ENCODE assay signal across 1 cellular context in the genomic region with DNA sequence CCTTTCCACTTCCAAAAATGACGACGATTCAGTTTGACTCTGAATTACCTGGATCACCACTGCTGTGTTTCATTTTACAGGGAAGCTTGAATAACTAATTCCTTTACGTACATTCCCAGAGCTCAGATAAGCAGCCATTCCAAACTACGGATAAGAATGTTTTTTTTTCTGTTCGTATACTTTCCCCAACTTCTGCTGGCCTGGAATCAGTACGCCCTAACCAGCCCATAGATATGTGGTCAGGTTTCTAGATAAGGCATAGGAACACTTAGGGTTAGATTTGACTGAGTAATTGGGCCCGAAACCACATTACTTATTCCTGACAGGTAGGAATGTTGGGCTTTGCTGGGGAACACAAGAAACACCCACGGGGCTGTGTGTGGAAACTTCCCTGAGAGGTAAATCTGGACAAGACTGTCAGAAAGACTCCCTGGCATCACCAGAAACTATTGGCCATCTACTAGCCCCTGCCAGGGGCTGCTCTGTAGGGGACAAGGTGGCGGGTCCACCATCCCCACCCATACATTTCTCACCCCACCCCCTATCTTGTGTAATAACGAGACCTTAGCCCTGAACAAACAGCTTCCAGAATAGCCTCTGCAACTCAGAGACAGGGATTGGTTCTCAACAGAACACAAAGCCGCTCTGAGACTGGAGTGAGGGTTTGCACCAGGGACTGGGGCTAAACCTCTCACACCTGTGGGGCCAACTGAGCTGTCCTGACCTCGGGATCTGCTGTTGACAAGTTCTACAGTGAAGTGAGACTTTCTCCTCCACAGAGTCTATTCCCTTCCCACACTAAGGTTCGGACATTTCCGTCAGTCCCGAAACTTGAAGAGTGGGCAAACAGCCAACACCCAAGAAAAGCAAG.
A peak's percentile ranks its signal among the peaks of the same experiment; 100 is the strongest.
TF ChIP-seq lines count a peak whose summit lies in the region.

No MANE protein-coding gene starts in this region.

TF ChIP-seq in K562, 482 proteins besides CTCF, POLR2A, EP300 and RAD21 (continued from another document and continues in another):
- TF ChIP-seq, protein P1, sequence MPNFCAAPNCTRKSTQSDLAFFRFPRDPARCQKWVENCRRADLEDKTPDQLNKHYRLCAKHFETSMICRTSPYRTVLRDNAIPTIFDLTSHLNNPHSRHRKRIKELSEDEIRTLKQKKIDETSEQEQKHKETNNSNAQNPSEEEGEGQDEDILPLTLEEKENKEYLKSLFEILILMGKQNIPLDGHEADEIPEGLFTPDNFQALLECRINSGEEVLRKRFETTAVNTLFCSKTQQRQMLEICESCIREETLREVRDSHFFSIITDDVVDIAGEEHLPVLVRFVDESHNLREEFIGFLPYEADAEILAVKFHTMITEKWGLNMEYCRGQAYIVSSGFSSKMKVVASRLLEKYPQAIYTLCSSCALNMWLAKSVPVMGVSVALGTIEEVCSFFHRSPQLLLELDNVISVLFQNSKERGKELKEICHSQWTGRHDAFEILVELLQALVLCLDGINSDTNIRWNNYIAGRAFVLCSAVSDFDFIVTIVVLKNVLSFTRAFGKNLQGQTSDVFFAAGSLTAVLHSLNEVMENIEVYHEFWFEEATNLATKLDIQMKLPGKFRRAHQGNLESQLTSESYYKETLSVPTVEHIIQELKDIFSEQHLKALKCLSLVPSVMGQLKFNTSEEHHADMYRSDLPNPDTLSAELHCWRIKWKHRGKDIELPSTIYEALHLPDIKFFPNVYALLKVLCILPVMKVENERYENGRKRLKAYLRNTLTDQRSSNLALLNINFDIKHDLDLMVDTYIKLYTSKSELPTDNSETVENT (CRISPR knock-in tag; IDR thresholded peaks at IDR 0.05), result no peak
- TF ChIP-seq SIX5 (IDR thresholded peaks at IDR 0.05; ENCODE audit: borderline replicate concordance in 1 of 2, insufficient read depth in 1 of 2, low read depth in 1 of 2, low read length in 2 of 2) (no peak), ESRRA (IDR thresholded peaks at IDR 0.05; ENCODE audit: borderline replicate concordance, low read depth) (peak; percentile 45; the same call in 1 of the 2 replicates), SP1 (CRISPR knock-in tag; IDR thresholded peaks at IDR 0.05) (no peak), RB1 (IDR thresholded peaks at IDR 0.05; ENCODE audit: low read depth) (no peak), RBBP5 (IDR thresholded peaks at IDR 0.05; ENCODE audit: borderline replicate concordance, insufficient read depth, low read length, poor library complexity, severe bottlenecking) (no peak), TBP (optimal IDR thresholded peaks at IDR 0.05; ENCODE audit: low read depth, low read length) (no peak), ARHGAP35 (IDR thresholded peaks at IDR 0.05; ENCODE audit: partially characterized antibody) (no peak), SNIP1 (IDR thresholded peaks at IDR 0.05; ENCODE audit: low read depth) (no peak), MYBL2 (IDR thresholded peaks at IDR 0.05; ENCODE audit: low read depth) (no peak), MYBL2 (CRISPR knock-in tag; IDR thresholded peaks at IDR 0.05; ENCODE audit: borderline replicate concordance) (no peak), NFYB (IDR thresholded peaks at IDR 0.05; ENCODE audit: extremely low read depth, insufficient read length) (no peak), NFRKB (IDR thresholded peaks at IDR 0.05; ENCODE audit: low read depth) (no peak), ZNF197 (CRISPR knock-in tag; IDR thresholded peaks at IDR 0.05; ENCODE audit: low read depth) (no peak), ZBTB8A (IDR thresholded peaks at IDR 0.05; ENCODE audit: partially characterized antibody) (no peak), SIN3B (IDR thresholded peaks at IDR 0.05; ENCODE audit: low read depth) (no peak), RCOR1 (IDR thresholded peaks at IDR 0.05; ENCODE audit: borderline replicate concordance in 1 of 2, low read depth in 2 of 2, low read length in 2 of 2) (peak in 1 of 2 experiments; percentile 53; a peak in 1 of 4 replicates), TEAD1 (CRISPR knock-in tag; IDR thresholded peaks at IDR 0.05) (peak in 1 of 2 experiments; percentile 50; a peak in 1 of 4 replicates), NR2C1 (IDR thresholded peaks at IDR 0.05) (no peak), NR2C1 (tag; IDR thresholded peaks at IDR 0.05) (no peak), NFE2L1 (tag; IDR thresholded peaks at IDR 0.05; ENCODE audit: borderline replicate concordance, low read depth) (no peak), MEIS2 (IDR thresholded peaks at IDR 0.05; ENCODE audit: partially characterized antibody) (peak; percentile 81), ESRRB (CRISPR knock-in tag; IDR thresholded peaks at IDR 0.05; ENCODE audit: borderline replicate concordance) (no peak), CBFA2T3 (IDR thresholded peaks at IDR 0.05) (0 out of 2 replicates have a peak, but pooled peaks have one; percentile 14), FUS (optimal IDR thresholded peaks at IDR 0.05; ENCODE audit: low read depth, low read length) (no peak), ZNF707 (CRISPR knock-in tag; conservative IDR thresholded peaks at IDR 0.05) (no peak), KDM1A (IDR thresholded peaks at IDR 0.05) (0 out of 4 replicates have a peak, but pooled peaks of 1 of the 2 experiments have one; percentile 21), GATA2 (CRISPR knock-in tag; IDR thresholded peaks at IDR 0.05) (no peak), NR4A1 (CRISPR knock-in tag; IDR thresholded peaks at IDR 0.05) (no peak), NR4A1 (tag; IDR thresholded peaks at IDR 0.05) (no peak), NUFIP1 (IDR thresholded peaks at IDR 0.05; ENCODE audit: partially characterized antibody) (no peak), ZNF134 (CRISPR knock-in tag; conservative IDR thresholded peaks at IDR 0.05) (no peak), LARP7 (IDR thresholded peaks at IDR 0.05) (no peak), STAG1 (CRISPR knock-in tag; IDR thresholded peaks at IDR 0.05; ENCODE audit: borderline replicate concordance) (no peak)
- TF ChIP-seq, protein P2, sequence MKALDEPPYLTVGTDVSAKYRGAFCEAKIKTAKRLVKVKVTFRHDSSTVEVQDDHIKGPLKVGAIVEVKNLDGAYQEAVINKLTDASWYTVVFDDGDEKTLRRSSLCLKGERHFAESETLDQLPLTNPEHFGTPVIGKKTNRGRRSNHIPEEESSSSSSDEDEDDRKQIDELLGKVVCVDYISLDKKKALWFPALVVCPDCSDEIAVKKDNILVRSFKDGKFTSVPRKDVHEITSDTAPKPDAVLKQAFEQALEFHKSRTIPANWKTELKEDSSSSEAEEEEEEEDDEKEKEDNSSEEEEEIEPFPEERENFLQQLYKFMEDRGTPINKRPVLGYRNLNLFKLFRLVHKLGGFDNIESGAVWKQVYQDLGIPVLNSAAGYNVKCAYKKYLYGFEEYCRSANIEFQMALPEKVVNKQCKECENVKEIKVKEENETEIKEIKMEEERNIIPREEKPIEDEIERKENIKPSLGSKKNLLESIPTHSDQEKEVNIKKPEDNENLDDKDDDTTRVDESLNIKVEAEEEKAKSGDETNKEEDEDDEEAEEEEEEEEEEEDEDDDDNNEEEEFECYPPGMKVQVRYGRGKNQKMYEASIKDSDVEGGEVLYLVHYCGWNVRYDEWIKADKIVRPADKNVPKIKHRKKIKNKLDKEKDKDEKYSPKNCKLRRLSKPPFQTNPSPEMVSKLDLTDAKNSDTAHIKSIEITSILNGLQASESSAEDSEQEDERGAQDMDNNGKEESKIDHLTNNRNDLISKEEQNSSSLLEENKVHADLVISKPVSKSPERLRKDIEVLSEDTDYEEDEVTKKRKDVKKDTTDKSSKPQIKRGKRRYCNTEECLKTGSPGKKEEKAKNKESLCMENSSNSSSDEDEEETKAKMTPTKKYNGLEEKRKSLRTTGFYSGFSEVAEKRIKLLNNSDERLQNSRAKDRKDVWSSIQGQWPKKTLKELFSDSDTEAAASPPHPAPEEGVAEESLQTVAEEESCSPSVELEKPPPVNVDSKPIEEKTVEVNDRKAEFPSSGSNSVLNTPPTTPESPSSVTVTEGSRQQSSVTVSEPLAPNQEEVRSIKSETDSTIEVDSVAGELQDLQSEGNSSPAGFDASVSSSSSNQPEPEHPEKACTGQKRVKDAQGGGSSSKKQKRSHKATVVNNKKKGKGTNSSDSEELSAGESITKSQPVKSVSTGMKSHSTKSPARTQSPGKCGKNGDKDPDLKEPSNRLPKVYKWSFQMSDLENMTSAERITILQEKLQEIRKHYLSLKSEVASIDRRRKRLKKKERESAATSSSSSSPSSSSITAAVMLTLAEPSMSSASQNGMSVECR (CRISPR knock-in tag; IDR thresholded peaks at IDR 0.05), result no peak
- TF ChIP-seq, protein P3, sequence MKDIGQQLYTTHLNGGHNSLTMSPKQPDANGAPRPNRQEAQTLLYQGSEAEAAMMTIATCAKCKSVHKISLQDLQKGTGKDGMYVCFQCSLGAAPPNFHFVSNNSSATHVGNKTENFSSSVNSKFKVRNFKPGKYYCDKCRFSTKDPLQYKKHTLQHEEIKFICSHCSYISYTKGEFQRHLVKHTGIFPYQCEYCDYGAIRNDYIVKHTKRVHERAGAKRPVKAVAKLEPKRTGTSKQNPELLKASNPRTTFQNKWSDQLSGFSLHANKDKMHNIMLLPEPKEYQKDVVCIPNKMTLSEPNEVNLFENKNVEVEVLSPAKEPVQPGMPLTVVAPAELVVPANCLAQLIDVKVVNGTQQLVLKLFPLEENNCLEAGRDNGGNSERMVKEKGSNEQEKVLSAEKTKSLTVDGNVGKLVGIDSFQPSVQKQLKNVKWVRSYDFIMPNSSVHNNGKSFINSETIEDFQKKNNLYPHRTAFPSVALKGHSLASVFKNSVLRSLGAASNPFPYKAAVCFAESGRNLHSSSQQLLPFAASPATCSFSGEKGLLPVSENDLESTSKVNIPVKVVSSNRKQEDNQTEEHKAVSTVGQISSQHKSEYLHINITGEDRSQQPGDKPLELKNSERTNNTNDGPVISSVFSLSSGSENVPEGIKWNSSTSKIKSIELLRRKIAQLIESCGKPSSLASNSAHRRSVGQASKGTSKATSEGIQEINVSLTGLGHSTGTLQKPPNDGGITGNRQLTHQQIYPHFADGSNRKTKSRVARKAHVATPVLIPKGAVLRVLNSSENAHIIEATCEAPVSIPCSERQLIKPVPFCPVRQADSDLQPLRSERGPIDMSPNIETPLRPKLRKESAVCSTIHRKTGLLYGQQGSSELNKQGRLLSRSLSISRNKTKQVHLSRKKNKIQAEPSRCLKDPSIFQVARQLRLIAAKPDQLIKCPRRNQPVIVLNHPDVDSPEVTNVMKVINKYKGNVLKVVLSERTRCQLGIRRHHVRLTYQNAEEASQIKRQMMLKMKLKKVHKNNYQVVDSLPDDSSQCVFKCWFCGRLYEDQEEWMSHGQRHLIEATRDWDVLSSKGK (CRISPR knock-in tag; IDR thresholded peaks at IDR 0.05), result no peak
- TF ChIP-seq, protein P4, sequence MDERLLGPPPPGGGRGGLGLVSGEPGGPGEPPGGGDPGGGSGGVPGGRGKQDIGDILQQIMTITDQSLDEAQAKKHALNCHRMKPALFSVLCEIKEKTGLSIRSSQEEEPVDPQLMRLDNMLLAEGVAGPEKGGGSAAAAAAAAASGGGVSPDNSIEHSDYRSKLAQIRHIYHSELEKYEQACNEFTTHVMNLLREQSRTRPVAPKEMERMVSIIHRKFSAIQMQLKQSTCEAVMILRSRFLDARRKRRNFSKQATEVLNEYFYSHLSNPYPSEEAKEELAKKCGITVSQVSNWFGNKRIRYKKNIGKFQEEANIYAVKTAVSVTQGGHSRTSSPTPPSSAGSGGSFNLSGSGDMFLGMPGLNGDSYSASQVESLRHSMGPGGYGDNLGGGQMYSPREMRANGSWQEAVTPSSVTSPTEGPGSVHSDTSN (CRISPR knock-in tag; IDR thresholded peaks at IDR 0.05; ENCODE audit: low read depth), result no peak
- TF ChIP-seq, protein P4 (tag; conservative IDR thresholded peaks at IDR 0.05; ENCODE audit: low read depth), result peak; percentile 63; the same call in 1 of the 2 replicates
- TF ChIP-seq, protein P5, sequence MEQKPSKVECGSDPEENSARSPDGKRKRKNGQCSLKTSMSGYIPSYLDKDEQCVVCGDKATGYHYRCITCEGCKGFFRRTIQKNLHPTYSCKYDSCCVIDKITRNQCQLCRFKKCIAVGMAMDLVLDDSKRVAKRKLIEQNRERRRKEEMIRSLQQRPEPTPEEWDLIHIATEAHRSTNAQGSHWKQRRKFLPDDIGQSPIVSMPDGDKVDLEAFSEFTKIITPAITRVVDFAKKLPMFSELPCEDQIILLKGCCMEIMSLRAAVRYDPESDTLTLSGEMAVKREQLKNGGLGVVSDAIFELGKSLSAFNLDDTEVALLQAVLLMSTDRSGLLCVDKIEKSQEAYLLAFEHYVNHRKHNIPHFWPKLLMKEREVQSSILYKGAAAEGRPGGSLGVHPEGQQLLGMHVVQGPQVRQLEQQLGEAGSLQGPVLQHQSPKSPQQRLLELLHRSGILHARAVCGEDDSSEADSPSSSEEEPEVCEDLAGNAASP (IDR thresholded peaks at IDR 0.05), result no peak
- TF ChIP-seq, protein P6, sequence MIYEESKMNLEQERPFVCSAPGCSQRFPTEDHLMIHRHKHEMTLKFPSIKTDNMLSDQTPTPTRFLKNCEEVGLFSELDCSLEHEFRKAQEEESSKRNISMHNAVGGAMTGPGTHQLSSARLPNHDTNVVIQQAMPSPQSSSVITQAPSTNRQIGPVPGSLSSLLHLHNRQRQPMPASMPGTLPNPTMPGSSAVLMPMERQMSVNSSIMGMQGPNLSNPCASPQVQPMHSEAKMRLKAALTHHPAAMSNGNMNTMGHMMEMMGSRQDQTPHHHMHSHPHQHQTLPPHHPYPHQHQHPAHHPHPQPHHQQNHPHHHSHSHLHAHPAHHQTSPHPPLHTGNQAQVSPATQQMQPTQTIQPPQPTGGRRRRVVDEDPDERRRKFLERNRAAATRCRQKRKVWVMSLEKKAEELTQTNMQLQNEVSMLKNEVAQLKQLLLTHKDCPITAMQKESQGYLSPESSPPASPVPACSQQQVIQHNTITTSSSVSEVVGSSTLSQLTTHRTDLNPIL (CRISPR knock-in tag; IDR thresholded peaks at IDR 0.05), result no peak
- TF ChIP-seq, protein P7, sequence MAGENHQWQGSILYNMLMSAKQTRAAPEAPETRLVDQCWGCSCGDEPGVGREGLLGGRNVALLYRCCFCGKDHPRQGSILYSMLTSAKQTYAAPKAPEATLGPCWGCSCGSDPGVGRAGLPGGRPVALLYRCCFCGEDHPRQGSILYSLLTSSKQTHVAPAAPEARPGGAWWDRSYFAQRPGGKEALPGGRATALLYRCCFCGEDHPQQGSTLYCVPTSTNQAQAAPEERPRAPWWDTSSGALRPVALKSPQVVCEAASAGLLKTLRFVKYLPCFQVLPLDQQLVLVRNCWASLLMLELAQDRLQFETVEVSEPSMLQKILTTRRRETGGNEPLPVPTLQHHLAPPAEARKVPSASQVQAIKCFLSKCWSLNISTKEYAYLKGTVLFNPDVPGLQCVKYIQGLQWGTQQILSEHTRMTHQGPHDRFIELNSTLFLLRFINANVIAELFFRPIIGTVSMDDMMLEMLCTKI (IDR thresholded peaks at IDR 0.05; ENCODE audit: partially characterized antibody), result no peak
- TF ChIP-seq, protein P8, sequence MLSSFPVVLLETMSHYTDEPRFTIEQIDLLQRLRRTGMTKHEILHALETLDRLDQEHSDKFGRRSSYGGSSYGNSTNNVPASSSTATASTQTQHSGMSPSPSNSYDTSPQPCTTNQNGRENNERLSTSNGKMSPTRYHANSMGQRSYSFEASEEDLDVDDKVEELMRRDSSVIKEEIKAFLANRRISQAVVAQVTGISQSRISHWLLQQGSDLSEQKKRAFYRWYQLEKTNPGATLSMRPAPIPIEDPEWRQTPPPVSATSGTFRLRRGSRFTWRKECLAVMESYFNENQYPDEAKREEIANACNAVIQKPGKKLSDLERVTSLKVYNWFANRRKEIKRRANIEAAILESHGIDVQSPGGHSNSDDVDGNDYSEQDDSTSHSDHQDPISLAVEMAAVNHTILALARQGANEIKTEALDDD (IDR thresholded peaks at IDR 0.05), result 0 out of 2 replicates have a peak, but pooled peaks have one; percentile 22
